ENCODE assay signal across 1 cellular context in the genomic region with DNA sequence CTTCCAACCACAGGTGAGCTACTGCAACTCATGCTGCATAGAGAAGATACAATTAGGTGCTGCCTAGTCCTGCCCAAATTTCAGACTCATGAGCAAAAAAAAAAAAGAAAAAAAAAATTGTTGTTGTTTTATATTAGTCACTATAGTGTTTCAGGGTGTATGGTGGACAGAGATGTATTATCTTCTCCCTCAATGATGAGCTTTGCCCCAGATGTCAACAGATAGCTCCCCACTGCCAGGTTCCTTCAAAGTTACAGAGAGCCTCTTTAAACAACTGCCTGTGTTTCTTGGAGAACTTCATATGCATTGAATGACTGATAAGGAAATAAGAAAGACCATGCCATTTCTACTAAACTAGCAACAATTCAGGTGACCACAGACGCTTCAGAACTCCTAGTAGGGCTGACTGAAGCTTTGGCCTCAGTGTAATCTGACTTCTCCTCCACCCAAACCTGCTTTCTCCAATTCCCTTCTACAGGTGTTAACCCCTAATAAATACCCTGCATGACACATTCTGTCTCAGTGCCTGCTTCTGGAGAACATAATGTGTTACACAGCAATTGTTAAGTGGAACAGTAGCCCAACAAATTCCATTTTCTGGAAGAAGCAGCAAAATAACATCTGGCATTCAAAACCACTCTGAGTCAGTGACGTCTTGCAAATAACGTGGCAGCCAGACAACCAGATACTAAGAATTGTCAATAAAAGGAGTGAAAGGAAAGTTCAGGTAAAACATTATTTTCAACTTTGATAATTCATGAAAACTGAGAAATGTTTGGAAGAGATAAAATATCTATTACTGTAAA.
A peak's percentile ranks its signal among the peaks of the same experiment; 100 is the strongest.
TF ChIP-seq lines count a peak whose summit lies in the region.

No MANE protein-coding gene starts in this region.

TF ChIP-seq in K562, 482 proteins besides CTCF, POLR2A, EP300 and RAD21 (continued from another document and continues in another):
- TF ChIP-seq AFF4 (CRISPR knock-in tag; IDR thresholded peaks at IDR 0.05) (no peak), ZNF707 (CRISPR knock-in tag; conservative IDR thresholded peaks at IDR 0.05) (no peak), SMARCA4 (IDR thresholded peaks at IDR 0.05) (peak; percentile 77; the same call in 1 of the 2 replicates), ZNF232 (CRISPR knock-in tag; IDR thresholded peaks at IDR 0.05) (no peak), ZSCAN29 (IDR thresholded peaks at IDR 0.05) (no peak), ZNF699 (CRISPR knock-in tag; IDR thresholded peaks at IDR 0.05; ENCODE audit: insufficient replicate concordance) (no peak), RFX7 (CRISPR knock-in tag; IDR thresholded peaks at IDR 0.05) (no peak), LARP7 (IDR thresholded peaks at IDR 0.05) (no peak), LEF1 (IDR thresholded peaks at IDR 0.05) (no peak), TSC22D4 (tag; IDR thresholded peaks at IDR 0.05) (no peak), NCOA2 (IDR thresholded peaks at IDR 0.05; ENCODE audit: partially characterized antibody in 2 of 2) (no peak), SIN3A (IDR thresholded peaks at IDR 0.05; ENCODE audit: borderline replicate concordance in 2 of 2, control insufficient read depth in 1 of 2, low read depth in 2 of 2, low read length in 2 of 2) (no peak), KLF13 (tag; IDR thresholded peaks at IDR 0.05; ENCODE audit: borderline replicate concordance, low read depth) (no peak; the same call in 1 of the 2 replicates), SRSF3 (IDR thresholded peaks at IDR 0.05; ENCODE audit: insufficient read depth, low read length) (no peak), ZNF23 (CRISPR knock-in tag; IDR thresholded peaks at IDR 0.05) (no peak), ZNF830 (CRISPR knock-in tag; IDR thresholded peaks at IDR 0.05) (no peak), NFIC (IDR thresholded peaks at IDR 0.05) (peak; percentile 52; the same call in 1 of the 2 replicates), PTTG1 (tag; IDR thresholded peaks at IDR 0.05; ENCODE audit: low read depth) (no peak), ZKSCAN1 (IDR thresholded peaks at IDR 0.05; ENCODE audit: low read depth, low read length) (peak; percentile 86), MCM3 (IDR thresholded peaks at IDR 0.05) (no peak), E2F1 (CRISPR knock-in tag; IDR thresholded peaks at IDR 0.05) (no peak), ARID1B (IDR thresholded peaks at IDR 0.05) (peak; percentile 87), BRF1 (IDR thresholded peaks at IDR 0.05; ENCODE audit: borderline replicate concordance, extremely low read depth, insufficient read length) (no peak), XRCC4 (IDR thresholded peaks at IDR 0.05; ENCODE audit: extremely low read depth, insufficient read depth, insufficient read length) (no peak), KAT8 (IDR thresholded peaks at IDR 0.05; ENCODE audit: low read depth) (no peak), ZNF586 (CRISPR knock-in tag; conservative IDR thresholded peaks at IDR 0.05) (no peak), CCNT2 (IDR thresholded peaks at IDR 0.05; ENCODE audit: borderline replicate concordance, extremely low read depth, insufficient read length, low read depth, low read length) (no peak), NONO (IDR thresholded peaks at IDR 0.05; ENCODE audit: low read depth in 2 of 2, low read length in 1 of 2) (no peak), PURB (CRISPR knock-in tag; IDR thresholded peaks at IDR 0.05; ENCODE audit: low read depth) (no peak), FOXA1 (IDR thresholded peaks at IDR 0.05; ENCODE audit: borderline replicate concordance) (no peak), ZNF12 (CRISPR knock-in tag; IDR thresholded peaks at IDR 0.05) (no peak)
- TF ChIP-seq, protein P1, sequence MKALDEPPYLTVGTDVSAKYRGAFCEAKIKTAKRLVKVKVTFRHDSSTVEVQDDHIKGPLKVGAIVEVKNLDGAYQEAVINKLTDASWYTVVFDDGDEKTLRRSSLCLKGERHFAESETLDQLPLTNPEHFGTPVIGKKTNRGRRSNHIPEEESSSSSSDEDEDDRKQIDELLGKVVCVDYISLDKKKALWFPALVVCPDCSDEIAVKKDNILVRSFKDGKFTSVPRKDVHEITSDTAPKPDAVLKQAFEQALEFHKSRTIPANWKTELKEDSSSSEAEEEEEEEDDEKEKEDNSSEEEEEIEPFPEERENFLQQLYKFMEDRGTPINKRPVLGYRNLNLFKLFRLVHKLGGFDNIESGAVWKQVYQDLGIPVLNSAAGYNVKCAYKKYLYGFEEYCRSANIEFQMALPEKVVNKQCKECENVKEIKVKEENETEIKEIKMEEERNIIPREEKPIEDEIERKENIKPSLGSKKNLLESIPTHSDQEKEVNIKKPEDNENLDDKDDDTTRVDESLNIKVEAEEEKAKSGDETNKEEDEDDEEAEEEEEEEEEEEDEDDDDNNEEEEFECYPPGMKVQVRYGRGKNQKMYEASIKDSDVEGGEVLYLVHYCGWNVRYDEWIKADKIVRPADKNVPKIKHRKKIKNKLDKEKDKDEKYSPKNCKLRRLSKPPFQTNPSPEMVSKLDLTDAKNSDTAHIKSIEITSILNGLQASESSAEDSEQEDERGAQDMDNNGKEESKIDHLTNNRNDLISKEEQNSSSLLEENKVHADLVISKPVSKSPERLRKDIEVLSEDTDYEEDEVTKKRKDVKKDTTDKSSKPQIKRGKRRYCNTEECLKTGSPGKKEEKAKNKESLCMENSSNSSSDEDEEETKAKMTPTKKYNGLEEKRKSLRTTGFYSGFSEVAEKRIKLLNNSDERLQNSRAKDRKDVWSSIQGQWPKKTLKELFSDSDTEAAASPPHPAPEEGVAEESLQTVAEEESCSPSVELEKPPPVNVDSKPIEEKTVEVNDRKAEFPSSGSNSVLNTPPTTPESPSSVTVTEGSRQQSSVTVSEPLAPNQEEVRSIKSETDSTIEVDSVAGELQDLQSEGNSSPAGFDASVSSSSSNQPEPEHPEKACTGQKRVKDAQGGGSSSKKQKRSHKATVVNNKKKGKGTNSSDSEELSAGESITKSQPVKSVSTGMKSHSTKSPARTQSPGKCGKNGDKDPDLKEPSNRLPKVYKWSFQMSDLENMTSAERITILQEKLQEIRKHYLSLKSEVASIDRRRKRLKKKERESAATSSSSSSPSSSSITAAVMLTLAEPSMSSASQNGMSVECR (CRISPR knock-in tag; IDR thresholded peaks at IDR 0.05): no peak
- TF ChIP-seq, protein P2, sequence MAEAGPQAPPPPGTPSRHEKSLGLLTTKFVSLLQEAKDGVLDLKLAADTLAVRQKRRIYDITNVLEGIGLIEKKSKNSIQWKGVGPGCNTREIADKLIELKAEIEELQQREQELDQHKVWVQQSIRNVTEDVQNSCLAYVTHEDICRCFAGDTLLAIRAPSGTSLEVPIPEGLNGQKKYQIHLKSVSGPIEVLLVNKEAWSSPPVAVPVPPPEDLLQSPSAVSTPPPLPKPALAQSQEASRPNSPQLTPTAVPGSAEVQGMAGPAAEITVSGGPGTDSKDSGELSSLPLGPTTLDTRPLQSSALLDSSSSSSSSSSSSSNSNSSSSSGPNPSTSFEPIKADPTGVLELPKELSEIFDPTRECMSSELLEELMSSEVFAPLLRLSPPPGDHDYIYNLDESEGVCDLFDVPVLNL (CRISPR knock-in tag; IDR thresholded peaks at IDR 0.05; ENCODE audit: low read depth): no peak
- TF ChIP-seq, protein P3, sequence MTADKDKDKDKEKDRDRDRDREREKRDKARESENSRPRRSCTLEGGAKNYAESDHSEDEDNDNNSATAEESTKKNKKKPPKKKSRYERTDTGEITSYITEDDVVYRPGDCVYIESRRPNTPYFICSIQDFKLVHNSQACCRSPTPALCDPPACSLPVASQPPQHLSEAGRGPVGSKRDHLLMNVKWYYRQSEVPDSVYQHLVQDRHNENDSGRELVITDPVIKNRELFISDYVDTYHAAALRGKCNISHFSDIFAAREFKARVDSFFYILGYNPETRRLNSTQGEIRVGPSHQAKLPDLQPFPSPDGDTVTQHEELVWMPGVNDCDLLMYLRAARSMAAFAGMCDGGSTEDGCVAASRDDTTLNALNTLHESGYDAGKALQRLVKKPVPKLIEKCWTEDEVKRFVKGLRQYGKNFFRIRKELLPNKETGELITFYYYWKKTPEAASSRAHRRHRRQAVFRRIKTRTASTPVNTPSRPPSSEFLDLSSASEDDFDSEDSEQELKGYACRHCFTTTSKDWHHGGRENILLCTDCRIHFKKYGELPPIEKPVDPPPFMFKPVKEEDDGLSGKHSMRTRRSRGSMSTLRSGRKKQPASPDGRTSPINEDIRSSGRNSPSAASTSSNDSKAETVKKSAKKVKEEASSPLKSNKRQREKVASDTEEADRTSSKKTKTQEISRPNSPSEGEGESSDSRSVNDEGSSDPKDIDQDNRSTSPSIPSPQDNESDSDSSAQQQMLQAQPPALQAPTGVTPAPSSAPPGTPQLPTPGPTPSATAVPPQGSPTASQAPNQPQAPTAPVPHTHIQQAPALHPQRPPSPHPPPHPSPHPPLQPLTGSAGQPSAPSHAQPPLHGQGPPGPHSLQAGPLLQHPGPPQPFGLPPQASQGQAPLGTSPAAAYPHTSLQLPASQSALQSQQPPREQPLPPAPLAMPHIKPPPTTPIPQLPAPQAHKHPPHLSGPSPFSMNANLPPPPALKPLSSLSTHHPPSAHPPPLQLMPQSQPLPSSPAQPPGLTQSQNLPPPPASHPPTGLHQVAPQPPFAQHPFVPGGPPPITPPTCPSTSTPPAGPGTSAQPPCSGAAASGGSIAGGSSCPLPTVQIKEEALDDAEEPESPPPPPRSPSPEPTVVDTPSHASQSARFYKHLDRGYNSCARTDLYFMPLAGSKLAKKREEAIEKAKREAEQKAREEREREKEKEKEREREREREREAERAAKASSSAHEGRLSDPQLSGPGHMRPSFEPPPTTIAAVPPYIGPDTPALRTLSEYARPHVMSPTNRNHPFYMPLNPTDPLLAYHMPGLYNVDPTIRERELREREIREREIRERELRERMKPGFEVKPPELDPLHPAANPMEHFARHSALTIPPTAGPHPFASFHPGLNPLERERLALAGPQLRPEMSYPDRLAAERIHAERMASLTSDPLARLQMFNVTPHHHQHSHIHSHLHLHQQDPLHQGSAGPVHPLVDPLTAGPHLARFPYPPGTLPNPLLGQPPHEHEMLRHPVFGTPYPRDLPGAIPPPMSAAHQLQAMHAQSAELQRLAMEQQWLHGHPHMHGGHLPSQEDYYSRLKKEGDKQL (CRISPR knock-in tag; IDR thresholded peaks at IDR 0.05; ENCODE audit: borderline replicate concordance): no peak
- TF ChIP-seq, protein P4, sequence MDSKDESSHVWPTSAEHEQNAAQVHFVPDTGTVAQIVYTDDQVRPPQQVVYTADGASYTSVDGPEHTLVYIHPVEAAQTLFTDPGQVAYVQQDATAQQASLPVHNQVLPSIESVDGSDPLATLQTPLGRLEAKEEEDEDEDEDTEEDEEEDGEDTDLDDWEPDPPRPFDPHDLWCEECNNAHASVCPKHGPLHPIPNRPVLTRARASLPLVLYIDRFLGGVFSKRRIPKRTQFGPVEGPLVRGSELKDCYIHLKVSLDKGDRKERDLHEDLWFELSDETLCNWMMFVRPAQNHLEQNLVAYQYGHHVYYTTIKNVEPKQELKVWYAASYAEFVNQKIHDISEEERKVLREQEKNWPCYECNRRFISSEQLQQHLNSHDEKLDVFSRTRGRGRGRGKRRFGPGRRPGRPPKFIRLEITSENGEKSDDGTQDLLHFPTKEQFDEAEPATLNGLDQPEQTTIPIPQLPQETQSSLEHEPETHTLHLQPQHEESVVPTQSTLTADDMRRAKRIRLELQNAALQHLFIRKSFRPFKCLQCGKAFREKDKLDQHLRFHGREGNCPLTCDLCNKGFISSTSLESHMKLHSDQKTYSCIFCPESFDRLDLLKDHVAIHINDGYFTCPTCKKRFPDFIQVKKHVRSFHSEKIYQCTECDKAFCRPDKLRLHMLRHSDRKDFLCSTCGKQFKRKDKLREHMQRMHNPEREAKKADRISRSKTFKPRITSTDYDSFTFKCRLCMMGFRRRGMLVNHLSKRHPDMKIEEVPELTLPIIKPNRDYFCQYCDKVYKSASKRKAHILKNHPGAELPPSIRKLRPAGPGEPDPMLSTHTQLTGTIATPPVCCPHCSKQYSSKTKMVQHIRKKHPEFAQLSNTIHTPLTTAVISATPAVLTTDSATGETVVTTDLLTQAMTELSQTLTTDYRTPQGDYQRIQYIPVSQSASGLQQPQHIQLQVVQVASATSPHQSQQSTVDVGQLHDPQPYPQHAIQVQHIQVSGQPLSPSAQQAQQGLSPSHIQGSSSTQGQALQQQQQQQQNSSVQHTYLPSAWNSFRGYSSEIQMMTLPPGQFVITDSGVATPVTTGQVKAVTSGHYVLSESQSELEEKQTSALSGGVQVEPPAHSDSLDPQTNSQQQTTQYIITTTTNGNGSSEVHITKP (IDR thresholded peaks at IDR 0.05; ENCODE audit: partially characterized antibody): no peak
- TF ChIP-seq, protein P5, sequence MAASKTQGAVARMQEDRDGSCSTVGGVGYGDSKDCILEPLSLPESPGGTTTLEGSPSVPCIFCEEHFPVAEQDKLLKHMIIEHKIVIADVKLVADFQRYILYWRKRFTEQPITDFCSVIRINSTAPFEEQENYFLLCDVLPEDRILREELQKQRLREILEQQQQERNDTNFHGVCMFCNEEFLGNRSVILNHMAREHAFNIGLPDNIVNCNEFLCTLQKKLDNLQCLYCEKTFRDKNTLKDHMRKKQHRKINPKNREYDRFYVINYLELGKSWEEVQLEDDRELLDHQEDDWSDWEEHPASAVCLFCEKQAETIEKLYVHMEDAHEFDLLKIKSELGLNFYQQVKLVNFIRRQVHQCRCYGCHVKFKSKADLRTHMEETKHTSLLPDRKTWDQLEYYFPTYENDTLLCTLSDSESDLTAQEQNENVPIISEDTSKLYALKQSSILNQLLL (CRISPR knock-in tag; IDR thresholded peaks at IDR 0.05; ENCODE audit: borderline replicate concordance): no peak
